8 cellular contexts compared by ENCODE assay signal in genomic region chr22:35313311-35314121, GRCh38. TPM values are rescaled to one million over a fixed set of nuclear protein-coding genes. Genes with fewer than 3 reads are reported as not detected.
DNase-seq lines count a peak whose midpoint lies in the region; ATAC-seq, FAIRE-seq and TF ChIP-seq lines count a peak whose summit lies in the region.

No MANE protein-coding gene starts in this region.

- H3F3A ChIP-seq in neural progenitor cell (ENCODE audit: low read depth) = peaks cover 10% of the 10 kb centered on the region

- intact Hi-C loops in endothelial cell of umbilical vein (cut with micrococcal nuclease) = loop anchor here (1.0 kb wide), 2 partner anchors 13 to 17 kb away; no protein-coding TSS in a partner anchor

- no peak overlapping the region for H3K4me3 Mint-ChIP-seq in neural progenitor cell

- BruUV-seq in endothelial cell of umbilical vein (replicated peaks; lab: Mats Ljungman, UMichigan) = TSS peak; percentile 79

- ATAC-seq in activated CD4-positive, CD25-positive, alpha-beta regulatory T cell treated with anti-CD3 and anti-CD28 coated beads, Interleukin-2, amount 50 U/mL, for 24 hours = peak; percentile 80 to 84
- ATAC-seq in HG03565 (IDR thresholded peaks at IDR 0.05; ENCODE audit: unreplicated experiment) = no peak
- ATAC-seq in GM18519 (IDR thresholded peaks at IDR 0.05; ENCODE audit: low FRiP score, unreplicated experiment) = no peak

- H3K9me1 ChIP-seq in endothelial cell of umbilical vein (replicated peaks; ENCODE audit: control insufficient read depth, extremely low read depth, insufficient read depth, low read length) = no peaks in the 10 kb centered on the region

- H3K27ac Mint-ChIP-seq in neural progenitor cell = no peak overlapping the region

- peaks cover 4 to 10% of the 10 kb centered on the region in 2 experiments for H3K36me3 ChIP-seq in endothelial cell of umbilical vein (ENCODE audit: control insufficient read depth in 2 of 2, extremely low read depth in 1 of 2, insufficient read depth in 2 of 2, low read length in 2 of 2)
- H3K36me3 ChIP-seq in parathyroid adenoma (ENCODE audit: control insufficient read depth, insufficient read depth, low read length) = no peaks in the 10 kb centered on the region
- H3K36me3 ChIP-seq in neural progenitor cell = no peaks in the 10 kb centered on the region

- no peaks in the 10 kb centered on the region for H3K9me3 ChIP-seq in endothelial cell of umbilical vein (replicated peaks; ENCODE audit: control insufficient read depth, insufficient read depth, low read length)
- no peaks in the 10 kb centered on the region for H3K9me3 ChIP-seq in parathyroid adenoma (ENCODE audit: control insufficient read depth, low read length)
- H3K9me3 ChIP-seq in neural progenitor cell (ENCODE audit: low read depth) = no peaks in the 10 kb centered on the region

- H3K4me2 ChIP-seq in endothelial cell of umbilical vein (ENCODE audit: insufficient read depth, low read length) (peak overlapping the region; percentile 42), parathyroid adenoma (ENCODE audit: low read length) (peak overlapping the region; percentile 20), neural progenitor cell (no peak overlapping the region)

- H3K36me3 Mint-ChIP-seq in neural progenitor cell = no peaks in the 10 kb centered on the region

- peak; percentile 99 for FAIRE-seq in endothelial cell of umbilical vein (lab: Jason Lieb, UNC)

- H3K79me2 ChIP-seq in endothelial cell of umbilical vein (ENCODE audit: control insufficient read depth, insufficient read depth, low read length) (peaks cover 15% of the 10 kb centered on the region), parathyroid adenoma (peaks cover 8% of the 10 kb centered on the region), neural progenitor cell (ENCODE audit: low read depth) (no peaks in the 10 kb centered on the region)

- no peak for DNase-seq in activated CD4-positive, CD25-positive, alpha-beta regulatory T cell (lab: John Stamatoyannopoulos, UW)
- DNase-seq in RKO (ENCODE audit: low spot score) (peak; percentile 87), endothelial cell of umbilical vein (ENCODE audit: low read depth, low spot score) (peak; percentile 93), neural progenitor cell (ENCODE audit: low spot score) (no peak)

- H4K20me1 ChIP-seq in endothelial cell of umbilical vein (replicated peaks; ENCODE audit: control insufficient read depth, extremely low read depth, insufficient read depth, low read length) = no peaks in the 10 kb centered on the region
- peaks cover 13% of the 10 kb centered on the region for H4K20me1 ChIP-seq in neural progenitor cell (ENCODE audit: low read depth)

- H2AFZ ChIP-seq in endothelial cell of umbilical vein (ENCODE audit: low read depth, low read length) (no peak overlapping the region), parathyroid adenoma (peak overlapping the region; percentile 22), neural progenitor cell (replicated peaks) (no peak overlapping the region)

- H3K27ac ChIP-seq in endothelial cell of umbilical vein (ENCODE audit: insufficient read depth, low read depth, low read length) = peak overlapping the region; percentile 98
- peak overlapping the region; percentile 82 for H3K27ac ChIP-seq in parathyroid adenoma
- no peak overlapping the region for H3K27ac ChIP-seq in neural progenitor cell

- H3K4me1 ChIP-seq in endothelial cell of umbilical vein (ENCODE audit: control insufficient read depth, extremely low read depth, insufficient read depth, low read length) = peaks cover 37% of the 10 kb centered on the region
- H3K4me1 ChIP-seq in parathyroid adenoma = peaks cover 28% of the 10 kb centered on the region
- peaks cover 17% of the 10 kb centered on the region for H3K4me1 ChIP-seq in neural progenitor cell

- H3K9ac ChIP-seq in endothelial cell of umbilical vein (replicated peaks; ENCODE audit: extremely low read depth, insufficient read depth, low read length) (peak overlapping the region; percentile 80), parathyroid adenoma (no peak overlapping the region), neural progenitor cell (no peak overlapping the region)

- CTCF ChIA-PET in endothelial cell of umbilical vein (lab: Charles Lee) = interaction anchor here (1.1 to 3.1 kb wide), 2 partner anchors 15 to 25 kb away, joined by 3 to 17 read pairs; no protein-coding TSS in a partner anchor

- no peaks in the 10 kb centered on the region for H3K27me3 ChIP-seq in endothelial cell of umbilical vein (ENCODE audit: control insufficient read depth in 2 of 2, insufficient read depth in 2 of 2, low read length in 2 of 2)
- no peaks in the 10 kb centered on the region for H3K27me3 ChIP-seq in parathyroid adenoma (ENCODE audit: control insufficient read depth, insufficient read depth, low read length)
- no peaks in the 10 kb centered on the region for H3K27me3 ChIP-seq in neural progenitor cell

- dilution Hi-C loops in endothelial cell of umbilical vein (cut with MboI; ENCODE audit: extremely low pct_ligation_motif_present, low sequenced_read_pairs) = no loop called here

- TF ChIP-seq POLR2A in endothelial cell of umbilical vein (IDR thresholded peaks at IDR 0.05; ENCODE audit: low read depth, low read length) = no peak

- no peaks in the 10 kb centered on the region for H3K9me3 Mint-ChIP-seq in neural progenitor cell

- POLR2A ChIA-PET in endothelial cell of umbilical vein (lab: Charles Lee) = interaction anchor here (1.5 kb wide), 1 partner anchor 17 kb away, joined by 5 read pairs; no protein-coding TSS in a partner anchor

- no peak overlapping the region for H3K4me3 ChIP-seq in endothelial cell of umbilical vein (replicated peaks in 1 of 3; ENCODE audit: insufficient read depth in 1 of 3, low read depth in 1 of 3, low read length in 3 of 3)
- H3K4me3 ChIP-seq in parathyroid adenoma (ENCODE audit: low read depth, low read length) = peak overlapping the region; percentile 12
- H3K4me3 ChIP-seq in neural progenitor cell = no peak overlapping the region

- H3K27me3 Mint-ChIP-seq in neural progenitor cell (ENCODE audit: insufficient read depth, low read depth) = peaks cover 8% of the 10 kb centered on the region

- no peak for TF ChIP-seq CTCF in endothelial cell of umbilical vein (IDR thresholded peaks at IDR 0.05; ENCODE audit: extremely low read depth in 1 of 2, insufficient read depth in 1 of 2, low read depth in 1 of 2, low read length in 2 of 2)
- no peak for TF ChIP-seq CTCF in parathyroid adenoma (IDR thresholded peaks at IDR 0.05)
- TF ChIP-seq CTCF in neural progenitor cell (IDR thresholded peaks at IDR 0.05) = no peak

- H3K4me1 Mint-ChIP-seq in neural progenitor cell = peaks cover 37% of the 10 kb centered on the region

TF ChIP-seq in endothelial cell of umbilical vein, 7 proteins besides CTCF, POLR2A, EP300 and RAD21:
- TF ChIP-seq MYC (IDR thresholded peaks at IDR 0.05; ENCODE audit: low read depth, low read length) (no peak), FOS (IDR thresholded peaks at IDR 0.05; ENCODE audit: borderline replicate concordance, insufficient read depth, low read length) (peak; percentile 88), MAX (IDR thresholded peaks at IDR 0.05; ENCODE audit: insufficient read depth, insufficient read length) (no peak), GATA2 (IDR thresholded peaks at IDR 0.05; ENCODE audit: insufficient read depth, insufficient read length, low read depth, low read length) (peak; percentile 40), EZH2 (IDR thresholded peaks at IDR 0.05; ENCODE audit: borderline replicate concordance, low read depth, low read length, severe bottlenecking) (no peak), JUN (IDR thresholded peaks at IDR 0.05; ENCODE audit: borderline replicate concordance, insufficient read depth, insufficient read length, low read depth) (peak; percentile 93), POLR2AphosphoS5 (IDR thresholded peaks at IDR 0.05; ENCODE audit: insufficient read depth, low read depth, low read length) (peak; percentile 77)

RNA-seq across cellular contexts. Expression of gene TOM1, which starts 13.8 kb away (rescaled TPM):
- total RNA-seq in endothelial cell of umbilical vein = 36.4 and 44.5 TPM in 2 replicates
- 74.4 and 74.6 TPM in 2 replicates for polyA plus RNA-seq in endothelial cell of umbilical vein
- polyA plus RNA-seq in endothelial cell of umbilical vein (2011; cell fraction: cytosol; rRNA removed) = 64.6 and 74.8 TPM in 2 replicates
- polyA plus RNA-seq in endothelial cell of umbilical vein (2011; cell fraction: nucleus; rRNA removed) = 57.8 and 92.1 TPM in 2 replicates
- 38.9 and 41.3 TPM in 2 replicates for polyA plus RNA-seq in endothelial cell of umbilical vein (2012)
- polyA minus RNA-seq in endothelial cell of umbilical vein = 100 and 123 TPM in 2 replicates
- 12.3 TPM for polyA minus RNA-seq in endothelial cell of umbilical vein (2011; cell fraction: cytosol; rRNA and poly(A)+ RNA removed)
- polyA minus RNA-seq in endothelial cell of umbilical vein (2011; cell fraction: nucleus; rRNA and poly(A)+ RNA removed) = 59.4 and 79.5 TPM in 2 replicates
- total RNA-seq in neural progenitor cell (ENCODE audit: low replicate concordance) = 28.6 and 41.5 TPM in 2 replicates

RNA-seq across cellular contexts. Expression of gene HMGXB4, which starts 56.2 kb away (rescaled TPM):
- total RNA-seq in endothelial cell of umbilical vein (29.5 and 30.5 TPM in 2 replicates), neural progenitor cell (ENCODE audit: low replicate concordance) (46.7 and 55.9 TPM in 2 replicates)
- polyA plus RNA-seq in endothelial cell of umbilical vein = 11.1 and 12.2 TPM in 2 replicates
- 15.1 and 16.1 TPM in 2 replicates for polyA plus RNA-seq in endothelial cell of umbilical vein (2011; cell fraction: cytosol; rRNA removed)
- 28.3 and 44.3 TPM in 2 replicates for polyA plus RNA-seq in endothelial cell of umbilical vein (2011; cell fraction: nucleus; rRNA removed)
- polyA plus RNA-seq in endothelial cell of umbilical vein (2012) = 15.4 and 19.6 TPM in 2 replicates
- 38.6 and 43.1 TPM in 2 replicates for polyA minus RNA-seq in endothelial cell of umbilical vein
- 10.9 TPM for polyA minus RNA-seq in endothelial cell of umbilical vein (2011; cell fraction: cytosol; rRNA and poly(A)+ RNA removed)
- 72.8 and 106 TPM in 2 replicates for polyA minus RNA-seq in endothelial cell of umbilical vein (2011; cell fraction: nucleus; rRNA and poly(A)+ RNA removed)

Comparison
In these comparisons a context has a peak if more than half of its experiments do, and no peak if none do; other contexts are left out.
1. ATAC-seq: peak in activated CD4-positive, CD25-positive, alpha-beta regulatory T cell treated with anti-CD3 and anti-CD28 coated beads, Interleukin-2, amount 50 U/mL, for 24 hours (2 of 2); none in HG03565 (single experiment) and GM18519 (single experiment).
2. DNase-seq: peak in RKO (single experiment) and endothelial cell of umbilical vein (single experiment); none in activated CD4-positive, CD25-positive, alpha-beta regulatory T cell (0 of 4) and neural progenitor cell (single experiment).